In genomic region chrX:72308566-72309296, GRCh38 we compare ENCODE assay signal across 8 cellular contexts. TPM values are rescaled to one million over a fixed set of nuclear protein-coding genes. Genes with fewer than 3 reads are reported as not detected.
DNase-seq lines count a peak whose midpoint lies in the region; ATAC-seq, FAIRE-seq and TF ChIP-seq lines count a peak whose summit lies in the region.

No MANE protein-coding gene starts in this region.

- no peak for TF ChIP-seq RAD21 in GM12878 (IDR thresholded peaks at IDR 0.05; ENCODE audit: insufficient read depth, low read depth, low read length)

- DNase-seq in GM06990 (ENCODE audit: extremely low read depth, insufficient read length) (peak; percentile 42), HuH-7.5 (ENCODE audit: low spot score) (peak; percentile 68), RKO (ENCODE audit: low spot score) (peak; percentile 75), GM12878 (ENCODE audit: low read depth, low spot score) (no peak), hypothalamus (lab: John Stamatoyannopoulos, UW) (peak in 42 of 51 donors; percentile 0 to 47 (median 20)), putamen (ENCODE audit: low spot score) (peak; percentile 6)

- H3K9me3 ChIP-seq in GM12878 (replicated peaks; ENCODE audit: control insufficient read depth, insufficient read depth, low read length) = no peaks in the 10 kb centered on the region; the same call in 1 of the 3 replicates

- WGBS in GM12878 (ENCODE audit: insufficient coverage, insufficient replicate concordance, low lambda C conversion rate, missing lambda C conversion rate) = 2% methylated on average over 24 of the region's 24 CpGs

- no peak overlapping the region for H3K27ac ChIP-seq in GM12878 (ENCODE audit: control insufficient read depth, insufficient read depth)

- in situ Hi-C loops in GM12878 (cut with MboI) = no loop called here

- ATAC-seq in GM12878 = peak; percentile 45
- no peak for ATAC-seq in GM21786 (IDR thresholded peaks at IDR 0.05; ENCODE audit: unreplicated experiment)
- ATAC-seq in HG02588 (IDR thresholded peaks at IDR 0.05; ENCODE audit: unreplicated experiment) = no peak

- H3K4me3 ChIP-seq in GM06990 (replicated peaks; ENCODE audit: low read depth, low read length) = no peak overlapping the region
- no peak overlapping the region for H3K4me3 ChIP-seq in GM12878

- TF ChIP-seq CTCF in GM06990 (IDR thresholded peaks at IDR 0.05; ENCODE audit: insufficient read depth, low read length, poor library complexity, severe bottlenecking) (no peak), GM12878 (IDR thresholded peaks at IDR 0.05 in 2 of 3, conservative IDR thresholded peaks at IDR 0.05 in 1 of 3; ENCODE audit: control insufficient read depth in 2 of 3, extremely low read depth in 1 of 3, insufficient read depth in 1 of 3, low read depth in 3 of 3, low read length in 3 of 3) (no peak)

- intact Hi-C loops in GM12878 (cut with micrococcal nuclease; ENCODE audit: unreplicated experiment) = no loop called here

- FAIRE-seq in GM12878 (lab: Jason Lieb, UNC) = no peak

- TF ChIP-seq POLR2A in GM12878 (IDR thresholded peaks at IDR 0.05; ENCODE audit: low read depth, low read length) = no peak

- H3K79me2 ChIP-seq in GM12878 (ENCODE audit: control insufficient read depth, insufficient read depth, low read length) = no peaks in the 10 kb centered on the region

- peaks cover 1% of the 10 kb centered on the region for H3K27me3 ChIP-seq in GM06990 (replicated peaks; ENCODE audit: control insufficient read depth, insufficient read depth, low read length)
- peaks cover 7 to 28% of the 10 kb centered on the region in 2 experiments for H3K27me3 ChIP-seq in GM12878 (replicated peaks in 1 of 2; ENCODE audit: control insufficient read depth in 2 of 2, insufficient read depth in 2 of 2, low read length in 1 of 2)

- TF ChIP-seq EP300 in GM12878 (IDR thresholded peaks at IDR 0.05; ENCODE audit: borderline replicate concordance in 1 of 2, control insufficient read depth in 1 of 2, low read depth in 2 of 2, low read length in 2 of 2) = no peak

- peak overlapping the region; percentile 66 for H3K4me2 ChIP-seq in GM12878 (ENCODE audit: control insufficient read depth, insufficient read depth)

- no peak overlapping the region for H2AFZ ChIP-seq in GM12878 (ENCODE audit: control insufficient read depth, low read depth, low read length)

- POLR2A ChIA-PET in GM12878 (lab: Charles Lee) = no interaction called here

- H3K4me1 ChIP-seq in GM12878 (ENCODE audit: control insufficient read depth, insufficient read depth, low read length) = no peaks in the 10 kb centered on the region

- H4K20me1 ChIP-seq in GM12878 (ENCODE audit: control insufficient read depth, insufficient read depth) = no peaks in the 10 kb centered on the region

- H3K36me3 ChIP-seq in GM06990 (ENCODE audit: control insufficient read depth, insufficient read depth, low read length) (no peaks in the 10 kb centered on the region), GM12878 (ENCODE audit: control insufficient read depth in 2 of 2, insufficient read depth in 2 of 2, low read length in 1 of 2) (no peaks in the 10 kb centered on the region)

- RAD21 ChIA-PET in GM12878 (lab: Charles Lee; ENCODE audit: unreplicated experiment) = interaction anchor here (0.8 kb wide), 1 partner anchor 232 kb away, joined by 3 read pairs; no protein-coding TSS in a partner anchor

- CTCF ChIA-PET in GM12878 (lab: Yijun Ruan, JAX) = no interaction called here

- no TSS peak for BruUV-seq in GM12878 (replicated peaks; lab: Mats Ljungman, UMichigan)

- SMC1A ChIA-PET in GM12878 (lab: Charles Lee; ENCODE audit: uncharacterized antibody, unreplicated experiment) = no interaction called here

- no peak overlapping the region for H3K9ac ChIP-seq in GM12878 (ENCODE audit: control insufficient read depth, insufficient read depth, low read length)

TF ChIP-seq in GM12878, 131 proteins besides CTCF, POLR2A, EP300 and RAD21:
- peak; percentile 91 for TF ChIP-seq SP1 (IDR thresholded peaks at IDR 0.05; ENCODE audit: low read depth, low read length)
- TF ChIP-seq SPI1 (IDR thresholded peaks at IDR 0.05; ENCODE audit: borderline replicate concordance, insufficient read depth, low read depth, low read length) = no peak
- TF ChIP-seq KAT2A (conservative IDR thresholded peaks at IDR 0.05; ENCODE audit: control insufficient read depth, low read depth, low read length) = no peak
- peak; percentile 61 for TF ChIP-seq YY1 (IDR thresholded peaks at IDR 0.05; ENCODE audit: low read depth, low read length)
TF ChIP-seq in GM12878: peak in this region for 2.

RNA-seq across cellular contexts. Expression of gene CITED1, which starts 3.0 kb away (rescaled TPM):
- not detected in 2 replicates for total RNA-seq in GM12878 (2013; cell fraction: nucleolus; rRNA removed)
- total RNA-seq in GM12878 (2014; rRNA removed) = 0.22 TPM in 1 of 2 replicates, not detected in the other
- not detected in 2 replicates for total RNA-seq in GM12878 (2014; rRNA removed; fragmentation: Illumina TruSeq; extraction: Trizol)
- total RNA-seq in GM12878 (2021) = not detected in 2 replicates
- polyA plus RNA-seq in GM12878 (2011; ENCODE audit: low read depth) = not detected
- 0.30 TPM in 1 of 2 replicates, not detected in the other for polyA plus RNA-seq in GM12878 (2011; rRNA removed)
- 0.10 TPM in 1 of 2 replicates, not detected in the other for polyA plus RNA-seq in GM12878 (2011; cell fraction: cytosol; rRNA removed)
- 0.33 TPM in 1 of 2 replicates, not detected in the other for polyA plus RNA-seq in GM12878 (2011; cell fraction: nucleus; rRNA removed)
- polyA plus RNA-seq in GM12878 (2012) = not detected in 2 replicates
- polyA plus RNA-seq in GM12878 (2014; fragmentation: Illumina TruSeq; extraction: Trizol) = not detected in 2 replicates
- not detected for polyA plus RNA-seq in GM12878 (2014; fragmentation: Nextera tagmentation; extraction: Ambion mirVana)
- 0.36 and 0.56 TPM in 2 replicates for polyA plus RNA-seq in GM12878 (2014; rRNA removed)
- polyA plus RNA-seq in GM12878 (2016; fragmentation: Nextera tagmentation; extraction: Ambion mirVana) = not detected
- polyA minus RNA-seq in GM12878 (2011; rRNA and poly(A)+ RNA removed) = 0.26 TPM in 1 of 2 replicates, not detected in the other
- polyA minus RNA-seq in GM12878 (2011; cell fraction: cytosol; rRNA and poly(A)+ RNA removed) = not detected in 2 replicates
- polyA minus RNA-seq in GM12878 (2011; cell fraction: nucleus; rRNA and poly(A)+ RNA removed) = not detected in 2 replicates

RNA-seq across cellular contexts. Expression of gene RPS4X, which starts 31.7 kb away (rescaled TPM):
- total RNA-seq in GM12878 (2013; cell fraction: nucleolus; rRNA removed) = 245 and 264 TPM in 2 replicates
- total RNA-seq in GM12878 (2014; rRNA removed) (2,058 and 2,209 TPM in 2 replicates), GM12878 (2014; rRNA removed; fragmentation: Illumina TruSeq; extraction: Trizol) (2,377 and 2,415 TPM in 2 replicates), GM12878 (2021) (1,872 and 1,950 TPM in 2 replicates)
- polyA plus RNA-seq in GM12878 (2011; ENCODE audit: low read depth) = 3,382 TPM
- polyA plus RNA-seq in GM12878 (2011; rRNA removed) (2,950 and 2,951 TPM in 2 replicates), GM12878 (2014; fragmentation: Illumina TruSeq; extraction: Trizol) (3,485 and 4,083 TPM in 2 replicates), GM12878 (2014; fragmentation: Nextera tagmentation; extraction: Ambion mirVana) (1,000 to 10,000 TPM; 1,791 to 1,844 TPM), GM12878 (2014; rRNA removed) (2,579 and 2,978 TPM in 2 replicates), GM12878 (2016; fragmentation: Nextera tagmentation; extraction: Ambion mirVana) (100 to 1,000 TPM; 655 to 682 TPM)
- polyA plus RNA-seq in GM12878 (2011; cell fraction: cytosol; rRNA removed) = 3,063 and 3,447 TPM in 2 replicates
- polyA plus RNA-seq in GM12878 (2011; cell fraction: nucleus; rRNA removed) = 1,192 and 1,272 TPM in 2 replicates
- 3,368 and 3,751 TPM in 2 replicates for polyA plus RNA-seq in GM12878 (2012)
- 1,871 and 1,904 TPM in 2 replicates for polyA minus RNA-seq in GM12878 (2011; rRNA and poly(A)+ RNA removed)
- polyA minus RNA-seq in GM12878 (2011; cell fraction: cytosol; rRNA and poly(A)+ RNA removed) = 549 and 570 TPM in 2 replicates
- 225 and 312 TPM in 2 replicates for polyA minus RNA-seq in GM12878 (2011; cell fraction: nucleus; rRNA and poly(A)+ RNA removed)
